8 cellular contexts compared by ENCODE assay signal in the genomic region with DNA sequence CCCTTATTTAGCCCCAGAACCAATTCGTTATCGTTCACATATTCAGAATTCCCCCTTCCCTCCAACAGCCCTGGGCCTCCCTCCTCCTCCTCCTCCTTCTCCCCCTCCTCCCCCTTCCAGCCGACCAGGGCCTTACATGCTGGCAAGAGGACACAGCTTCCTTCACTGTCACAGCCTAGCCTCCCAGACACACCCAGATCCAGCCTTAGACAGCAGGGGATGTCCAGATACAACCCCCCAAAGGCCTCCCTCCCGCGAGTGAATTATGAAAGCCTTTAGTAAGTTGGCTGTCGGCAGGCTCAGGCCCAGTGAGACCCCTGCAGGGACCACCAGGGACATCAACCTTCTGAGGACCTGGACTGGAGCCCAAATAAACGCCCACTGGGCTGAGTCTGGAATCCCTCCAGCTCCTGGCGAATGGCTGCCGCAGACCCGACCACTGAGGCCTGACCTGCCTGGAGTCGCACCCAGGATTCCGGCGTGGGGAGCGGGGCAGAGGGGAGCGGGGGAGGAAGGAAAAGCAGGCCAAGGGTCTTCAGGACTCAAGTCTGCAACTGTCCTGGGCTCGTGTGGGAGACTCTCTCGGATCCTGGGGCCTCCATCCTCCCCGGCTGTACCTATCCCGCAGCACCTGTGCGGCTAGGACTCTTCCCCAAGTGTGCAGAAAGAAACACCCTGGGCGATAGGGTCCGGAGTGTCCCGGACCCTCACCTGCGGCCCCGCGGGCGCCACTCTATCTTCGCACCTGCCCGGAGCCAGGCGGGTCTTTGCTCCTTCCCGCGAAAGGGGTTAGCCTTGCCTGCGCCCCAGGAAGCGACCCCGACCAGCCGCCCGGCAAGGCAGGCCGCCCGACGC. TPM values are rescaled to one million over a fixed set of nuclear protein-coding genes. Genes with fewer than 3 reads are reported as not detected.
DNase-seq lines count a peak whose midpoint lies in the region; ATAC-seq and TF ChIP-seq lines count a peak whose summit lies in the region.

No MANE protein-coding gene starts in this region.

- peak; percentile 22 for ATAC-seq in HG03354 (IDR thresholded peaks at IDR 0.05; ENCODE audit: poor library complexity, severe bottlenecking, unreplicated experiment)
- peak; percentile 22 for ATAC-seq in activated B cell treated with CpG ODN at 0.5 μM for 24 hours (ENCODE audit: low read depth)
- ATAC-seq in GM21825 (IDR thresholded peaks at IDR 0.05; ENCODE audit: unreplicated experiment): no peak
- no peak for ATAC-seq in HG03469 (IDR thresholded peaks at IDR 0.05; ENCODE audit: unreplicated experiment)

- H3K4me3 ChIP-seq in GM08714 (ENCODE audit: low read length) (peak overlapping the region; percentile 85), foreskin fibroblast (ENCODE audit: low read depth in 1 of 2, low read length in 2 of 2) (peak overlapping the region; percentile 78 to 79)

- POLR2A ChIA-PET in activated B cell treated with CpG ODN at 0.5 μM for 24 hours (lab: Charles Lee): interaction anchor here (0.6 kb wide), 1 partner anchor 1187 kb away, joined by 3 read pairs; no protein-coding TSS in a partner anchor

- peak; percentile 72 for DNase-seq in 8988T
- peak; percentile 31 for DNase-seq in activated B cell treated with CpG ODN at 0.5 μM for 24 hours
- DNase-seq in foreskin fibroblast: peak in 1 of 2 donors; percentile 58
- DNase-seq in nephron progenitor cell: peak; percentile 51

- TF ChIP-seq CTCF in activated B cell treated with CpG ODN at 0.5 μM for 24 hours (IDR thresholded peaks at IDR 0.05) (no peak), foreskin fibroblast (IDR thresholded peaks at IDR 0.05; ENCODE audit: low read depth, low read length) (no peak), nephron progenitor cell (IDR thresholded peaks at IDR 0.05) (no peak)

- intact Hi-C loops in activated B cell treated with CpG ODN at 0.5 μM for 24 hours (cut with micrococcal nuclease): loop anchor here (2.0 to 5.0 kb wide), 2 partner anchors 36 to 40 kb away; a partner anchor contains a TSS

- H3K36me3 Mint-ChIP-seq in activated B cell treated with CpG ODN at 0.5 μM for 24 hours (ENCODE audit: low read depth) (no peaks in the 10 kb centered on the region), nephron progenitor cell (ENCODE audit: low read depth) (no peaks in the 10 kb centered on the region)

- H3K27ac Mint-ChIP-seq in activated B cell treated with CpG ODN at 0.5 μM for 24 hours (no peak overlapping the region), nephron progenitor cell (no peak overlapping the region)

- CTCF ChIA-PET in activated B cell treated with CpG ODN at 0.5 μM for 24 hours (lab: Charles Lee): no interaction called here

- H3K4me1 Mint-ChIP-seq in activated B cell treated with CpG ODN at 0.5 μM for 24 hours (peaks cover 15% of the 10 kb centered on the region), nephron progenitor cell (peaks cover 37% of the 10 kb centered on the region)

- peak overlapping the region; percentile 59 for H3K4me3 Mint-ChIP-seq in activated B cell treated with CpG ODN at 0.5 μM for 24 hours
- peak overlapping the region; percentile 81 for H3K4me3 Mint-ChIP-seq in nephron progenitor cell

- H3K9me3 Mint-ChIP-seq in activated B cell treated with CpG ODN at 0.5 μM for 24 hours (no peaks in the 10 kb centered on the region), nephron progenitor cell (no peaks in the 10 kb centered on the region)

- H3K27me3 Mint-ChIP-seq in activated B cell treated with CpG ODN at 0.5 μM for 24 hours (peaks cover 33% of the 10 kb centered on the region), nephron progenitor cell (ENCODE audit: low read depth, poor library complexity) (peaks cover 43% of the 10 kb centered on the region)

RNA-seq across cellular contexts. Expression of a gene that starts 0.7 kb away (rescaled TPM):
- total RNA-seq in activated B cell treated with CpG ODN at 0.5 μM for 24 hours: 6.5 and 7.3 TPM in 2 replicates

RNA-seq across cellular contexts. Expression of a gene that starts 29.1 kb away (rescaled TPM):
- 0.44 and 1.5 TPM in 2 replicates for total RNA-seq in activated B cell treated with CpG ODN at 0.5 μM for 24 hours

RNA-seq across cellular contexts. Expression of a gene that starts 36.8 kb away (rescaled TPM):
- total RNA-seq in activated B cell treated with CpG ODN at 0.5 μM for 24 hours: not detected in 2 replicates

RNA-seq across cellular contexts. Expression of a gene that starts 39.0 kb away (rescaled TPM):
- 9.2 and 9.8 TPM in 2 replicates for total RNA-seq in activated B cell treated with CpG ODN at 0.5 μM for 24 hours

RNA-seq across cellular contexts. Expression of a gene that starts 54.1 kb away (rescaled TPM):
- total RNA-seq in activated B cell treated with CpG ODN at 0.5 μM for 24 hours: 1.5 and 2.4 TPM in 2 replicates

Comparison
In these comparisons a context has a peak if more than half of its experiments do, and no peak if none do; other contexts are left out.
1. ATAC-seq: peak in HG03354 (single experiment) and activated B cell treated with CpG ODN at 0.5 μM for 24 hours (single experiment); none in GM21825 (single experiment) and HG03469 (single experiment).